ENCODE assay signal across 1 cellular context in genomic region chr7:33716581-33717477, GRCh38.
TF ChIP-seq lines count a peak whose summit lies in the region.

No MANE protein-coding gene starts in this region.

TF ChIP-seq in HepG2, 621 proteins besides CTCF, POLR2A, EP300 and RAD21 (continued from another document):
- TF ChIP-seq, protein P1, sequence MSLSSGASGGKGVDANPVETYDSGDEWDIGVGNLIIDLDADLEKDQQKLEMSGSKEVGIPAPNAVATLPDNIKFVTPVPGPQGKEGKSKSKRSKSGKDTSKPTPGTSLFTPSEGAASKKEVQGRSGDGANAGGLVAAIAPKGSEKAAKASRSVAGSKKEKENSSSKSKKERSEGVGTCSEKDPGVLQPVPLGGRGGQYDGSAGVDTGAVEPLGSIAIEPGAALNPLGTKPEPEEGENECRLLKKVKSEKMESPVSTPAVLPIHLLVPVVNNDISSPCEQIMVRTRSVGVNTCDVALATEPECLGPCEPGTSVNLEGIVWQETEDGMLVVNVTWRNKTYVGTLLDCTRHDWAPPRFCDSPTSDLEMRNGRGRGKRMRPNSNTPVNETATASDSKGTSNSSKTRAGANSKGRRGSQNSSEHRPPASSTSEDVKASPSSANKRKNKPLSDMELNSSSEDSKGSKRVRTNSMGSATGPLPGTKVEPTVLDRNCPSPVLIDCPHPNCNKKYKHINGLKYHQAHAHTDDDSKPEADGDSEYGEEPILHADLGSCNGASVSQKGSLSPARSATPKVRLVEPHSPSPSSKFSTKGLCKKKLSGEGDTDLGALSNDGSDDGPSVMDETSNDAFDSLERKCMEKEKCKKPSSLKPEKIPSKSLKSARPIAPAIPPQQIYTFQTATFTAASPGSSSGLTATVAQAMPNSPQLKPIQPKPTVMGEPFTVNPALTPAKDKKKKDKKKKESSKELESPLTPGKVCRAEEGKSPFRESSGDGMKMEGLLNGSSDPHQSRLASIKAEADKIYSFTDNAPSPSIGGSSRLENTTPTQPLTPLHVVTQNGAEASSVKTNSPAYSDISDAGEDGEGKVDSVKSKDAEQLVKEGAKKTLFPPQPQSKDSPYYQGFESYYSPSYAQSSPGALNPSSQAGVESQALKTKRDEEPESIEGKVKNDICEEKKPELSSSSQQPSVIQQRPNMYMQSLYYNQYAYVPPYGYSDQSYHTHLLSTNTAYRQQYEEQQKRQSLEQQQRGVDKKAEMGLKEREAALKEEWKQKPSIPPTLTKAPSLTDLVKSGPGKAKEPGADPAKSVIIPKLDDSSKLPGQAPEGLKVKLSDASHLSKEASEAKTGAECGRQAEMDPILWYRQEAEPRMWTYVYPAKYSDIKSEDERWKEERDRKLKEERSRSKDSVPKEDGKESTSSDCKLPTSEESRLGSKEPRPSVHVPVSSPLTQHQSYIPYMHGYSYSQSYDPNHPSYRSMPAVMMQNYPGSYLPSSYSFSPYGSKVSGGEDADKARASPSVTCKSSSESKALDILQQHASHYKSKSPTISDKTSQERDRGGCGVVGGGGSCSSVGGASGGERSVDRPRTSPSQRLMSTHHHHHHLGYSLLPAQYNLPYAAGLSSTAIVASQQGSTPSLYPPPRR (CRISPR knock-in tag; IDR thresholded peaks at IDR 0.05; ENCODE audit: borderline replicate concordance) = no peak
- TF ChIP-seq NCOA1 (CRISPR knock-in tag; IDR thresholded peaks at IDR 0.05) = no peak
- TF ChIP-seq STAG1 (CRISPR knock-in tag; IDR thresholded peaks at IDR 0.05) = peak; percentile 56
- TF ChIP-seq, protein P2, sequence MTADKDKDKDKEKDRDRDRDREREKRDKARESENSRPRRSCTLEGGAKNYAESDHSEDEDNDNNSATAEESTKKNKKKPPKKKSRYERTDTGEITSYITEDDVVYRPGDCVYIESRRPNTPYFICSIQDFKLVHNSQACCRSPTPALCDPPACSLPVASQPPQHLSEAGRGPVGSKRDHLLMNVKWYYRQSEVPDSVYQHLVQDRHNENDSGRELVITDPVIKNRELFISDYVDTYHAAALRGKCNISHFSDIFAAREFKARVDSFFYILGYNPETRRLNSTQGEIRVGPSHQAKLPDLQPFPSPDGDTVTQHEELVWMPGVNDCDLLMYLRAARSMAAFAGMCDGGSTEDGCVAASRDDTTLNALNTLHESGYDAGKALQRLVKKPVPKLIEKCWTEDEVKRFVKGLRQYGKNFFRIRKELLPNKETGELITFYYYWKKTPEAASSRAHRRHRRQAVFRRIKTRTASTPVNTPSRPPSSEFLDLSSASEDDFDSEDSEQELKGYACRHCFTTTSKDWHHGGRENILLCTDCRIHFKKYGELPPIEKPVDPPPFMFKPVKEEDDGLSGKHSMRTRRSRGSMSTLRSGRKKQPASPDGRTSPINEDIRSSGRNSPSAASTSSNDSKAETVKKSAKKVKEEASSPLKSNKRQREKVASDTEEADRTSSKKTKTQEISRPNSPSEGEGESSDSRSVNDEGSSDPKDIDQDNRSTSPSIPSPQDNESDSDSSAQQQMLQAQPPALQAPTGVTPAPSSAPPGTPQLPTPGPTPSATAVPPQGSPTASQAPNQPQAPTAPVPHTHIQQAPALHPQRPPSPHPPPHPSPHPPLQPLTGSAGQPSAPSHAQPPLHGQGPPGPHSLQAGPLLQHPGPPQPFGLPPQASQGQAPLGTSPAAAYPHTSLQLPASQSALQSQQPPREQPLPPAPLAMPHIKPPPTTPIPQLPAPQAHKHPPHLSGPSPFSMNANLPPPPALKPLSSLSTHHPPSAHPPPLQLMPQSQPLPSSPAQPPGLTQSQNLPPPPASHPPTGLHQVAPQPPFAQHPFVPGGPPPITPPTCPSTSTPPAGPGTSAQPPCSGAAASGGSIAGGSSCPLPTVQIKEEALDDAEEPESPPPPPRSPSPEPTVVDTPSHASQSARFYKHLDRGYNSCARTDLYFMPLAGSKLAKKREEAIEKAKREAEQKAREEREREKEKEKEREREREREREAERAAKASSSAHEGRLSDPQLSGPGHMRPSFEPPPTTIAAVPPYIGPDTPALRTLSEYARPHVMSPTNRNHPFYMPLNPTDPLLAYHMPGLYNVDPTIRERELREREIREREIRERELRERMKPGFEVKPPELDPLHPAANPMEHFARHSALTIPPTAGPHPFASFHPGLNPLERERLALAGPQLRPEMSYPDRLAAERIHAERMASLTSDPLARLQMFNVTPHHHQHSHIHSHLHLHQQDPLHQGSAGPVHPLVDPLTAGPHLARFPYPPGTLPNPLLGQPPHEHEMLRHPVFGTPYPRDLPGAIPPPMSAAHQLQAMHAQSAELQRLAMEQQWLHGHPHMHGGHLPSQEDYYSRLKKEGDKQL (CRISPR knock-in tag; IDR thresholded peaks at IDR 0.05; ENCODE audit: low read depth) = no peak
- TF ChIP-seq NR2F1 (CRISPR knock-in tag; IDR thresholded peaks at IDR 0.05) = no peak
TF ChIP-seq in HepG2: peak in this region for 4.
